ENCODE assay signal across 11 cellular contexts in genomic region chr9:114988962-114989599, GRCh38. TPM values are rescaled to one million over a fixed set of nuclear protein-coding genes. Genes with fewer than 3 reads are reported as not detected.
DNase-seq lines count a peak whose midpoint lies in the region; ATAC-seq and TF ChIP-seq lines count a peak whose summit lies in the region.
"Had no signal": no experiment of that assay in that cellular context is flagged by ENCODE, and none has a peak within 500 bp of the region (broad histone marks: within the 10 kb centered on the region; RNA-seq: fewer than 3 reads in every experiment).

No MANE protein-coding gene starts in this region.

- intact Hi-C loops in spleen (cut with DNase I; ENCODE audit: low total_unique reads), result no loop called here
- intact Hi-C loops in psoas muscle (cut with DNase I), result no loop called here

- no peaks in the 10 kb centered on the region for H3K36me3 Mint-ChIP-seq in activated T-cell treated with anti-CD3 and anti-CD28 coated beads, Interleukin-2, amount 50 U/mL, for 4 hours (ENCODE audit: insufficient read depth)

- H3K36me3 ChIP-seq in spleen (no peaks in the 10 kb centered on the region), psoas muscle (ENCODE audit: insufficient read depth in 1 of 2, low read depth in 1 of 2) (no peaks in the 10 kb centered on the region)

- H3K9me3 ChIP-seq in spleen (no peaks in the 10 kb centered on the region), psoas muscle (no peaks in the 10 kb centered on the region)

- no peaks in the 10 kb centered on the region for H3K27me3 Mint-ChIP-seq in activated T-cell treated with anti-CD3 and anti-CD28 coated beads, Interleukin-2, amount 50 U/mL, for 4 hours (ENCODE audit: low read depth)

- DNase-seq in activated T-cell treated with anti-CD3 and anti-CD28 coated beads for 24 hours (ENCODE audit: low read depth) (peak; percentile 30), coronary artery (ENCODE audit: low spot score) (no peak), spleen (no peak), psoas muscle (no peak)
- no peak for DNase-seq in activated T-cell treated with anti-CD3 and anti-CD28 coated beads, Interleukin-2, amount 50 U/mL, for 1 hour
- no peak for DNase-seq in activated T-cell treated with anti-CD3 and anti-CD28 coated beads, Interleukin-2, amount 50 U/mL, for 4 hours
- DNase-seq in stimulated activated CD8-positive, alpha-beta memory T cell treated with anti-CD3 and anti-CD28 coated beads, Interleukin-4, amount 100 ng/mL, for 48 hours, result peak; percentile 54
- DNase-seq: nucleus accumbens had no signal

- TF ChIP-seq CTCF in coronary artery (IDR thresholded peaks at IDR 0.05), result no peak
- TF ChIP-seq CTCF in spleen (IDR thresholded peaks at IDR 0.05 in 8 of 11, conservative IDR thresholded peaks at IDR 0.05 in 3 of 11), result no peak
- no peak for TF ChIP-seq CTCF in psoas muscle (IDR thresholded peaks at IDR 0.05)

- no peak for TF ChIP-seq POLR2A in spleen (IDR thresholded peaks at IDR 0.05)

- 58 to 75% (median 66%) methylated on average over 8 of the region's 8 CpGs for WGBS in spleen, 5 donors
- 83 to 93% (median 91%) methylated on average over 8 of the region's 8 CpGs for WGBS in psoas muscle, 3 donors

- peak overlapping the region; percentile 58 for H3K4me3 Mint-ChIP-seq in activated T-cell treated with anti-CD3 and anti-CD28 coated beads, Interleukin-2, amount 50 U/mL, for 4 hours
- H3K4me3 Mint-ChIP-seq: B cell had no signal

- H3K27ac ChIP-seq in coronary artery (no peak overlapping the region), spleen (peak overlapping the region in 4 of 8 donors; percentile 45 to 76 (median 70)), psoas muscle (no peak overlapping the region)

- no peaks in the 10 kb centered on the region for H3K9me3 Mint-ChIP-seq in activated T-cell treated with anti-CD3 and anti-CD28 coated beads, Interleukin-2, amount 50 U/mL, for 4 hours

- ATAC-seq in HG03432 (IDR thresholded peaks at IDR 0.05; ENCODE audit: unreplicated experiment), result peak; percentile 68
- peak; percentile 50 to 58 for ATAC-seq in activated T-cell treated with anti-CD3 and anti-CD28 coated beads, Interleukin-2, amount 50 U/mL, for 4 hours
- no peak for ATAC-seq in psoas muscle

- H3K4me3 ChIP-seq in coronary artery (no peak overlapping the region), spleen (no peak overlapping the region), psoas muscle (no peak overlapping the region)

- H3K27me3 ChIP-seq in spleen (replicated peaks in 1 of 7), result peaks cover 0 to 5% (median 0%) of the 10 kb centered on the region in 7 donors
- H3K27me3 ChIP-seq in psoas muscle (ENCODE audit: insufficient read depth in 3 of 3, low read length in 2 of 3), result no peaks in the 10 kb centered on the region

- peaks cover 0 to 23% (median 4%) of the 10 kb centered on the region in 6 donors for H3K4me1 ChIP-seq in spleen
- no peaks in the 10 kb centered on the region for H3K4me1 ChIP-seq in psoas muscle

- peaks cover 52% of the 10 kb centered on the region for H3K4me1 Mint-ChIP-seq in activated T-cell treated with anti-CD3 and anti-CD28 coated beads, Interleukin-2, amount 50 U/mL, for 4 hours (ENCODE audit: low read depth)

RNA-seq across cellular contexts. Expression of gene TNFSF8, which starts 58.7 kb away (rescaled TPM):
- total RNA-seq in activated T-cell treated with anti-CD3 and anti-CD28 coated beads, Interleukin-2, amount 50 U/mL, for 4 hours, result 100 to 1,000 TPM; 130 to 192 (median 141) TPM
- total RNA-seq in spleen (10 to 100 TPM in 5 of 7 donors, 1 to 10 TPM in 2; 7.1 to 42.7 (median 19.2) TPM), psoas muscle (1 to 10 TPM in 1 of 4 donors, under 1 TPM in 3; 0.45 to 1.6 (median 0.60) TPM)
- polyA plus RNA-seq in spleen (10 to 100 TPM in 2 of 3 donors, 1 to 10 TPM in 1; 4.8 to 16.0 (median 10.2) TPM), psoas muscle (under 1 TPM; 0.07 to 0.16 (median 0.10) TPM)
- total RNA-seq: endothelial cell of umbilical vein had no signal
- polyA plus RNA-seq: endothelial cell of umbilical vein had no signal

Comparison
In these comparisons a context has a peak if more than half of its experiments do, and no peak if none do; other contexts are left out.
1. DNase-seq: peak in activated T-cell treated with anti-CD3 and anti-CD28 coated beads for 24 hours (single experiment) and stimulated activated CD8-positive, alpha-beta memory T cell treated with anti-CD3 and anti-CD28 coated beads, Interleukin-4, amount 100 ng/mL, for 48 hours (single experiment); none in activated T-cell treated with anti-CD3 and anti-CD28 coated beads, Interleukin-2, amount 50 U/mL, for 1 hour (single experiment), activated T-cell treated with anti-CD3 and anti-CD28 coated beads, Interleukin-2, amount 50 U/mL, for 4 hours (single experiment), coronary artery (single experiment), spleen (single experiment) and psoas muscle (0 of 2).
2. ATAC-seq: peak in HG03432 (single experiment) and activated T-cell treated with anti-CD3 and anti-CD28 coated beads, Interleukin-2, amount 50 U/mL, for 4 hours (2 of 2); none in psoas muscle (0 of 4).